30 cellular contexts compared by ENCODE assay signal in genomic region chr16:74768239-74768638, GRCh38. TPM values are rescaled to one million over a fixed set of nuclear protein-coding genes. Genes with fewer than 3 reads are reported as not detected.
"Had no signal": no experiment of that assay in that cellular context is flagged by ENCODE, and none has a peak within 500 bp of the region (broad histone marks: within the 10 kb centered on the region; RNA-seq: fewer than 3 reads in every experiment).

No MANE protein-coding gene starts in this region.

- FAIRE-seq: TTC549 had no signal

- H3K36me3 ChIP-seq: adrenal gland, breast epithelium had no signal

- H3K27me3 ChIP-seq: adrenal gland, breast epithelium had no signal

- H3K4me3 ChIP-seq: adrenal gland, breast epithelium, SK-N-MC had no signal

- H3K4me1 ChIP-seq: adrenal gland, breast epithelium had no signal

- H3K27ac ChIP-seq: adrenal gland, breast epithelium, SK-N-MC had no signal

- DNase-seq: activated CD4-positive, alpha-beta memory T cell treated with anti-CD3 and anti-CD28 coated beads for 36 hours; activated CD4-positive, alpha-beta T cell treated with anti-CD3 and anti-CD28 coated beads, Interleukin-2, amount 10 ng/mL, durations not matched to agents 7 days and 5 days; activated CD4-positive, CD25-positive, alpha-beta regulatory T cell; activated CD8-positive, alpha-beta memory T cell treated with anti-CD3 and anti-CD28 coated beads for 24 hours; activated gamma-delta T cell; activated naive CD4-positive, alpha-beta T cell treated with anti-CD3 and anti-CD28 coated beads for 36 hours; activated naive CD8-positive, alpha-beta T cell treated with anti-CD3 and anti-CD28 coated beads, Interleukin-2, amount 10 ng/mL, durations not matched to agents 7 days and 5 days; activated T-cell treated with anti-CD3 and anti-CD28 coated beads for 4 hours; activated T-cell treated with anti-CD3 and anti-CD28 coated beads, Interleukin-2, amount 50 U/mL, for 48 hours; anterior cingulate cortex; caudate nucleus; Karpas-422; MM.1S; NCI-H1105 treated with DMSO at 0.1 percent for 48 hours; NCI-H146; NCI-H1930; NCI-H2171; NCI-H510A; NCI-H526 treated with DMSO at 0.1 percent for 48 hours; NCI-H82; RPMI8226; T-cell; T-helper 2 cell; T1000 had no signal

- ATAC-seq: activated T-helper 17 cell treated with anti-CD3 and anti-CD28 coated beads, Interleukin-2, amount 50 U/mL, for 72 hours; Right ventricle myocardium inferior; T-cell had no signal

- H3K9me3 ChIP-seq: adrenal gland, breast epithelium had no signal

RNA-seq across cellular contexts. Expression of gene FA2H, which starts 6.4 kb away (rescaled TPM):
- total RNA-seq: activated naive CD8-positive, alpha-beta T cell treated with anti-CD3 and anti-CD28 coated beads, Interleukin-2, amount 10 ng/mL, durations not matched to agents 7 days and 5 days had no signal
